Comparison of ENCODE assay signal across 24 cellular contexts in genomic region chr4:61427099-61427817, GRCh38.
DNase-seq lines count a peak whose midpoint lies in the region; FAIRE-seq and TF ChIP-seq lines count a peak whose summit lies in the region.
"Had no signal": no experiment of that assay in that cellular context is flagged by ENCODE, and none has a peak within 500 bp of the region (broad histone marks: within the 10 kb centered on the region; RNA-seq: fewer than 3 reads in every experiment).

No MANE protein-coding gene starts in this region.

- TF ChIP-seq CTCF in astrocyte (IDR thresholded peaks at IDR 0.05; ENCODE audit: insufficient read depth, low read depth, low read length) (no peak), esophagus squamous epithelium (IDR thresholded peaks at IDR 0.05) (no peak), type B pancreatic cell (conservative IDR thresholded peaks at IDR 0.05) (no peak), tibial nerve (IDR thresholded peaks at IDR 0.05) (no peak)

- no peak overlapping the region for H3K9ac ChIP-seq in astrocyte (ENCODE audit: low read length)
- H3K9ac ChIP-seq: BLaER1 had no signal

- WGBS in esophagus squamous epithelium, 2 donors: 64 to 87% methylated on average over 5 to 10 of the region's 11 CpGs
- 95 to 98% methylated on average over 11 of the region's 11 CpGs for WGBS in tibial nerve, 2 donors

- no peaks in the 10 kb centered on the region for H4K20me1 ChIP-seq in astrocyte (ENCODE audit: insufficient read depth, low read length)
- H4K20me1 ChIP-seq: BLaER1 had no signal

- H3K36me3 Mint-ChIP-seq in astrocyte (ENCODE audit: low read depth, unreplicated experiment): peaks cover 2% of the 10 kb centered on the region
- no peaks in the 10 kb centered on the region for H3K36me3 Mint-ChIP-seq in type B pancreatic cell
- H3K36me3 Mint-ChIP-seq: CD8-positive, alpha-beta memory T cell had no signal

- no peaks in the 10 kb centered on the region for H3K4me1 Mint-ChIP-seq in astrocyte (ENCODE audit: low read depth, unreplicated experiment)
- no peaks in the 10 kb centered on the region for H3K4me1 Mint-ChIP-seq in type B pancreatic cell (ENCODE audit: unreplicated experiment)
- H3K4me1 Mint-ChIP-seq: CD8-positive, alpha-beta memory T cell had no signal

- H3K36me3 ChIP-seq in astrocyte (ENCODE audit: insufficient read depth, low read length) (no peaks in the 10 kb centered on the region), esophagus squamous epithelium (no peaks in the 10 kb centered on the region), tibial nerve (no peaks in the 10 kb centered on the region)
- H3K36me3 ChIP-seq: BLaER1, SJSA1 had no signal

- H3K27ac Mint-ChIP-seq in astrocyte (ENCODE audit: unreplicated experiment) (peak overlapping the region; percentile 38), type B pancreatic cell (peak overlapping the region; percentile 44)
- H3K27ac Mint-ChIP-seq: CD8-positive, alpha-beta memory T cell had no signal

- no peak for FAIRE-seq in astrocyte (lab: Jason Lieb, UNC)
- FAIRE-seq: D721Med had no signal

- no peak for TF ChIP-seq EP300 in tibial nerve (IDR thresholded peaks at IDR 0.05)

- no peak overlapping the region for H3K4me3 ChIP-seq in astrocyte (ENCODE audit: insufficient read depth, low read depth, low read length)
- H3K4me3 ChIP-seq in esophagus squamous epithelium: no peak overlapping the region
- H3K4me3 ChIP-seq in tibial nerve: no peak overlapping the region
- H3K4me3 ChIP-seq: BLaER1, SJSA1 had no signal

- H3K9me3 ChIP-seq in astrocyte (ENCODE audit: insufficient read depth, low read depth, low read length) (no peaks in the 10 kb centered on the region), esophagus squamous epithelium (no peaks in the 10 kb centered on the region), tibial nerve (no peaks in the 10 kb centered on the region)
- H3K9me3 ChIP-seq: SJSA1 had no signal

- no peak overlapping the region for H3K27ac ChIP-seq in astrocyte (ENCODE audit: low read depth, low read length)
- peak overlapping the region; percentile 19 to 67 (median 56) for H3K27ac ChIP-seq in esophagus squamous epithelium
- H3K27ac ChIP-seq in tibial nerve: no peak overlapping the region
- H3K27ac ChIP-seq: 22Rv1, BLaER1, HL-60, SJSA1 had no signal

- TF ChIP-seq POLR2A in esophagus squamous epithelium (IDR thresholded peaks at IDR 0.05): no peak
- no peak for TF ChIP-seq POLR2A in tibial nerve (IDR thresholded peaks at IDR 0.05)

- H3K4me3 Mint-ChIP-seq in astrocyte (ENCODE audit: unreplicated experiment) (no peak overlapping the region), type B pancreatic cell (no peak overlapping the region)
- H3K4me3 Mint-ChIP-seq: CD8-positive, alpha-beta memory T cell had no signal

- intact Hi-C loops in esophagus squamous epithelium (cut with DNase I): no loop called here

- H3K9me3 Mint-ChIP-seq in astrocyte (ENCODE audit: unreplicated experiment) (no peaks in the 10 kb centered on the region), type B pancreatic cell (peaks cover 6% of the 10 kb centered on the region)

- no peaks in the 10 kb centered on the region for H3K27me3 Mint-ChIP-seq in astrocyte (ENCODE audit: low read depth, unreplicated experiment)
- no peaks in the 10 kb centered on the region for H3K27me3 Mint-ChIP-seq in type B pancreatic cell
- H3K27me3 Mint-ChIP-seq: CD8-positive, alpha-beta memory T cell had no signal

- peak; percentile 35 for DNase-seq in NCI-H748 (lab: John Stamatoyannopoulos, UW; ENCODE audit: unreplicated experiment)
- no peak for DNase-seq in NCI-H748 treated with DMSO at 0.1 percent for 48 hours (lab: John Stamatoyannopoulos, UW)
- DNase-seq in astrocyte (ENCODE audit: low read depth): no peak
- no peak for DNase-seq in esophagus squamous epithelium (lab: John Stamatoyannopoulos, UW)
- no peak for DNase-seq in type B pancreatic cell (ENCODE audit: extremely low spot score, unreplicated experiment)
- no peak for DNase-seq in tibial nerve (ENCODE audit: low spot score in 2 of 2)
- DNase-seq in activated effector memory CD4-positive, alpha-beta T cell treated with Interleukin-2 at 50 U/mL for 16 hours: no peak
- DNase-seq in CD1c-positive myeloid dendritic cell (ENCODE audit: extremely low spot score): no peak
- DNase-seq: ACHN; CD8-positive, alpha-beta memory T cell; EL; GF-D8; GOT3; HCEC 1CT; KBM-7; NCI-H1092 treated with DMSO at 0.1 percent for 48 hours; NCI-H1436 treated with DMSO at 0.1 percent for 48 hours; NCI-H226; NCI-H510A treated with DMSO at 0.1 percent for 48 hours had no signal

- no peaks in the 10 kb centered on the region for H3K27me3 ChIP-seq in astrocyte (ENCODE audit: insufficient read depth, low read length)
- no peaks in the 10 kb centered on the region for H3K27me3 ChIP-seq in esophagus squamous epithelium
- no peaks in the 10 kb centered on the region for H3K27me3 ChIP-seq in tibial nerve
- H3K27me3 ChIP-seq: BLaER1, SJSA1 had no signal

- H3K4me1 ChIP-seq in astrocyte (ENCODE audit: insufficient read depth, low read length) (no peaks in the 10 kb centered on the region), esophagus squamous epithelium (peaks cover 0 to 32% (median 5%) of the 10 kb centered on the region in 3 donors), tibial nerve (no peaks in the 10 kb centered on the region)
- H3K4me1 ChIP-seq: BLaER1, SJSA1 had no signal

- H2AFZ ChIP-seq in astrocyte (ENCODE audit: low read depth, low read length): no peak overlapping the region

- no peaks in the 10 kb centered on the region for H3K79me2 ChIP-seq in astrocyte (ENCODE audit: insufficient read depth, low read length)

- H3K4me2 ChIP-seq in astrocyte (ENCODE audit: low read length): no peak overlapping the region
- H3K4me2 ChIP-seq: BLaER1 had no signal

Comparison
In these comparisons a context has a peak if more than half of its experiments do, and no peak if none do; other contexts are left out.
1. H3K27ac ChIP-seq: peak in esophagus squamous epithelium (4 of 4); none in astrocyte (single experiment) and tibial nerve (0 of 4).